ENCODE assay signal across 10 cellular contexts in the genomic region with DNA sequence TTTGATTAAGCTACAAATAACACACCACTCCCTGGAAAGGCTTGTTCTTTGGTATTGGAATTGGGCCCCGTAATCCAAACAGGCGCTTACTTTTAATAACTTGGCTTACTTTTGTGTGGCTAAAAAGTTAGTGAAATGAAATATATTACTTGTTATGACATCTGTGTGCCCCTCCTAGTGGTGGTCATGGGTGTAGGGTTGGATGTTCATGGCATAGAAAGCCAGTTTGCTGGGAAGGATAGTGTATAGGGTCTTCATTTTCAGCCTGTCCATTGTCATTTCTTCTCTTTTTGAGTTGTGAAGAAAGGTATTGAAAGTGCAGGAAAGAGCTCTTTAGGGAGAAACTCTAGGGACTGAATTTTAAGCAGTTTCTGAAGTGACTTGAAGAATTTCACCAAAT. TPM values are rescaled to one million over a fixed set of nuclear protein-coding genes. Genes with fewer than 3 reads are reported as not detected.
DNase-seq lines count a peak whose midpoint lies in the region; ATAC-seq and TF ChIP-seq lines count a peak whose summit lies in the region.
"Had no signal": no experiment of that assay in that cellular context is flagged by ENCODE, and none has a peak within 500 bp of the region (broad histone marks: within the 10 kb centered on the region; RNA-seq: fewer than 3 reads in every experiment).

No MANE protein-coding gene starts in this region.

- no peak overlapping the region for H3K27ac Mint-ChIP-seq in activated CD4-positive, alpha-beta T cell treated with anti-CD3 and anti-CD28 coated beads, Interleukin-2, amount 10 ng/mL, durations not matched to agents 24 days and 14 days

- intact Hi-C loops in activated CD4-positive, alpha-beta T cell treated with anti-CD3 and anti-CD28 coated beads, Interleukin-2, amount 10 ng/mL, durations not matched to agents 24 days and 14 days (cut with micrococcal nuclease): loop anchor here (10.0 kb wide), 1 partner anchor 177 kb away; the partner anchor contains the start of gene GPR88

- TF ChIP-seq CTCF in C4-2B (conservative IDR thresholded peaks at IDR 0.05) (peak; percentile 36), kidney epithelial cell (IDR thresholded peaks at IDR 0.05; ENCODE audit: insufficient read depth, low read length, poor library complexity, severe bottlenecking) (peak; percentile 39)

- H3K27me3 Mint-ChIP-seq in activated CD4-positive, alpha-beta T cell treated with anti-CD3 and anti-CD28 coated beads, Interleukin-2, amount 10 ng/mL, durations not matched to agents 24 days and 14 days: no peaks in the 10 kb centered on the region

- H3K27me3 ChIP-seq in kidney epithelial cell (ENCODE audit: control insufficient read depth, insufficient read depth, low read length): no peaks in the 10 kb centered on the region

- ATAC-seq in GM18909 (IDR thresholded peaks at IDR 0.05; ENCODE audit: poor library complexity, unreplicated experiment) (peak; percentile 39), GM19328 (IDR thresholded peaks at IDR 0.05; ENCODE audit: unreplicated experiment) (no peak)
- ATAC-seq: stimulated activated naive CD8-positive, alpha-beta T cell treated with anti-CD3 and anti-CD28 coated beads, Interleukin-15, Interleukin-2, amounts not matched to agents 100 U/mL and 50 U/mL, for 24 hours had no signal

- no peak overlapping the region for H3K4me3 Mint-ChIP-seq in activated CD4-positive, alpha-beta T cell treated with anti-CD3 and anti-CD28 coated beads, Interleukin-2, amount 10 ng/mL, durations not matched to agents 24 days and 14 days

- no peaks in the 10 kb centered on the region for H3K9me3 Mint-ChIP-seq in activated CD4-positive, alpha-beta T cell treated with anti-CD3 and anti-CD28 coated beads, Interleukin-2, amount 10 ng/mL, durations not matched to agents 24 days and 14 days

- H3K36me3 Mint-ChIP-seq in activated CD4-positive, alpha-beta T cell treated with anti-CD3 and anti-CD28 coated beads, Interleukin-2, amount 10 ng/mL, durations not matched to agents 24 days and 14 days (ENCODE audit: low read depth): peaks cover 61% of the 10 kb centered on the region

- H3K27ac ChIP-seq in C4-2B: no peak overlapping the region

- peaks cover 66% of the 10 kb centered on the region for H3K4me1 Mint-ChIP-seq in activated CD4-positive, alpha-beta T cell treated with anti-CD3 and anti-CD28 coated beads, Interleukin-2, amount 10 ng/mL, durations not matched to agents 24 days and 14 days

- no peak overlapping the region for H3K4me3 ChIP-seq in kidney epithelial cell (ENCODE audit: low read depth, low read length)

- peak; percentile 61 for DNase-seq in activated CD4-positive, alpha-beta T cell treated with anti-CD3 and anti-CD28 coated beads, Interleukin-2, amount 10 ng/mL, durations not matched to agents 24 days and 14 days
- DNase-seq in kidney epithelial cell (ENCODE audit: low read depth): no peak
- DNase-seq in SKM-1 treated with dmso at 0.1 percent for 144 hours (lab: John Stamatoyannopoulos, UW; ENCODE audit: unreplicated experiment): no peak
- no peak for DNase-seq in stimulated activated CD8-positive, alpha-beta memory T cell treated with anti-CD3 and anti-CD28 coated beads, Interleukin-4, amount 100 ng/mL, for 48 hours
- DNase-seq in DMS79 treated with DMSO at 0.1 percent for 48 hours (lab: John Stamatoyannopoulos, UW): no peak
- DNase-seq: NCI-H1694 treated with DMSO at 0.1 percent for 48 hours; stimulated activated naive CD8-positive, alpha-beta T cell treated with anti-CD3 and anti-CD28 coated beads, Interleukin-15, Interleukin-2, amounts not matched to agents 100 U/mL and 50 U/mL, for 24 hours had no signal

- no peaks in the 10 kb centered on the region for H3K36me3 ChIP-seq in kidney epithelial cell (ENCODE audit: control insufficient read depth, insufficient read depth, low read length)

RNA-seq across cellular contexts. Expression of gene CDC14A, which starts 5.9 kb away (rescaled TPM):
- 10.3 and 11.0 TPM in 2 replicates for total RNA-seq in activated CD4-positive, alpha-beta T cell treated with anti-CD3 and anti-CD28 coated beads, Interleukin-2, amount 10 ng/mL, durations not matched to agents 24 days and 14 days
- 5.4 and 8.7 TPM in 2 replicates for total RNA-seq in kidney epithelial cell
